ENCODE assay signal across 6 cellular contexts in genomic region chr2:219395056-219395455, GRCh38. TPM values are rescaled to one million over a fixed set of nuclear protein-coding genes. Genes with fewer than 3 reads are reported as not detected.
"Had no signal": no experiment of that assay in that cellular context is flagged by ENCODE, and none has a peak within 500 bp of the region (broad histone marks: within the 10 kb centered on the region; RNA-seq: fewer than 3 reads in every experiment).

No MANE protein-coding gene starts in this region.

RNA-seq across cellular contexts. Expression of gene DES, which starts 23.1 kb away (rescaled TPM):
- total RNA-seq: naive thymus-derived CD8-positive, alpha-beta T cell; natural killer cell; natural killer cell treated with Interleukin-12 subunit alpha and Interleukin-12 subunit beta and Interleukin-15 and Interleukin-18, amount 100 ng/mL, for 72 hours; osteocyte; progenitor cell of endocrine pancreas; pulmonary artery endothelial cell had no signal
